1 cellular context compared by ENCODE assay signal in genomic region chr3:184335661-184336483, GRCh38.
TF ChIP-seq lines count a peak whose summit lies in the region.

No MANE protein-coding gene starts in this region.

TF ChIP-seq in WTC11, 78 proteins besides CTCF, POLR2A, EP300 and RAD21 (continued from another document):
- TF ChIP-seq, protein P1, sequence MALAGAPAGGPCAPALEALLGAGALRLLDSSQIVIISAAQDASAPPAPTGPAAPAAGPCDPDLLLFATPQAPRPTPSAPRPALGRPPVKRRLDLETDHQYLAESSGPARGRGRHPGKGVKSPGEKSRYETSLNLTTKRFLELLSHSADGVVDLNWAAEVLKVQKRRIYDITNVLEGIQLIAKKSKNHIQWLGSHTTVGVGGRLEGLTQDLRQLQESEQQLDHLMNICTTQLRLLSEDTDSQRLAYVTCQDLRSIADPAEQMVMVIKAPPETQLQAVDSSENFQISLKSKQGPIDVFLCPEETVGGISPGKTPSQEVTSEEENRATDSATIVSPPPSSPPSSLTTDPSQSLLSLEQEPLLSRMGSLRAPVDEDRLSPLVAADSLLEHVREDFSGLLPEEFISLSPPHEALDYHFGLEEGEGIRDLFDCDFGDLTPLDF (CRISPR knock-in tag; IDR thresholded peaks at IDR 0.05) = peak; percentile 29; the same call in 1 of the 2 replicates
- TF ChIP-seq, protein P2, sequence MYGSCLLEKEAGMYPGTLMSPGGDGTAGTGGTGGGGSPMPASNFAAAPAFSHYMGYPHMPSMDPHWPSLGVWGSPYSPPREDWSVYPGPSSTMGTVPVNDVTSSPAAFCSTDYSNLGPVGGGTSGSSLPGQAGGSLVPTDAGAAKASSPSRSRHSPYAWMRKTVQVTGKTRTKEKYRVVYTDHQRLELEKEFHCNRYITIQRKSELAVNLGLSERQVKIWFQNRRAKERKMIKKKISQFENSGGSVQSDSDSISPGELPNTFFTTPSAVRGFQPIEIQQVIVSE (CRISPR knock-in tag; IDR thresholded peaks at IDR 0.05; ENCODE audit: borderline replicate concordance) = no peak
- TF ChIP-seq TEAD4 (CRISPR knock-in tag; IDR thresholded peaks at IDR 0.05) (no peak), TP53 (CRISPR knock-in tag; IDR thresholded peaks at IDR 0.05) (peak; percentile 52; the same call in 1 of the 2 replicates), SP1 (CRISPR knock-in tag; conservative IDR thresholded peaks at IDR 0.05) (peak; percentile 97), GABPB1 (CRISPR knock-in tag; IDR thresholded peaks at IDR 0.05) (peak; percentile 31; the same call in 1 of the 2 replicates), AFF4 (CRISPR knock-in tag; IDR thresholded peaks at IDR 0.05; ENCODE audit: borderline replicate concordance) (no peak), SMAD4 (CRISPR knock-in tag; IDR thresholded peaks at IDR 0.05) (no peak), MYBL2 (CRISPR knock-in tag; IDR thresholded peaks at IDR 0.05) (peak; percentile 54; the same call in 1 of the 2 replicates), FOXJ3 (CRISPR knock-in tag; IDR thresholded peaks at IDR 0.05; ENCODE audit: borderline replicate concordance) (no peak), ZNF416 (CRISPR knock-in tag; IDR thresholded peaks at IDR 0.05) (peak; percentile 80), ARID4B (CRISPR knock-in tag; IDR thresholded peaks at IDR 0.05; ENCODE audit: borderline replicate concordance) (peak; percentile 70; the same call in 1 of the 2 replicates), E2F5 (CRISPR knock-in tag; IDR thresholded peaks at IDR 0.05) (no peak; the same call in 1 of the 2 replicates), ELF4 (CRISPR knock-in tag; IDR thresholded peaks at IDR 0.05; ENCODE audit: low read depth) (no peak), ZNF281 (CRISPR knock-in tag; IDR thresholded peaks at IDR 0.05) (0 out of 2 replicates have a peak, but pooled peaks have one; percentile 28), ZNF423 (CRISPR knock-in tag; IDR thresholded peaks at IDR 0.05) (no peak), NR2C2 (CRISPR knock-in tag; IDR thresholded peaks at IDR 0.05) (no peak), SOX15 (CRISPR knock-in tag; IDR thresholded peaks at IDR 0.05) (no peak), CREB1 (CRISPR knock-in tag; IDR thresholded peaks at IDR 0.05) (peak; percentile 74; the same call in 1 of the 2 replicates), SMAD3 (CRISPR knock-in tag; IDR thresholded peaks at IDR 0.05; ENCODE audit: borderline replicate concordance) (0 out of 2 replicates have a peak, but pooled peaks have one; percentile 83), NFE2L1 (CRISPR knock-in tag; IDR thresholded peaks at IDR 0.05) (no peak)
- TF ChIP-seq, protein P3, sequence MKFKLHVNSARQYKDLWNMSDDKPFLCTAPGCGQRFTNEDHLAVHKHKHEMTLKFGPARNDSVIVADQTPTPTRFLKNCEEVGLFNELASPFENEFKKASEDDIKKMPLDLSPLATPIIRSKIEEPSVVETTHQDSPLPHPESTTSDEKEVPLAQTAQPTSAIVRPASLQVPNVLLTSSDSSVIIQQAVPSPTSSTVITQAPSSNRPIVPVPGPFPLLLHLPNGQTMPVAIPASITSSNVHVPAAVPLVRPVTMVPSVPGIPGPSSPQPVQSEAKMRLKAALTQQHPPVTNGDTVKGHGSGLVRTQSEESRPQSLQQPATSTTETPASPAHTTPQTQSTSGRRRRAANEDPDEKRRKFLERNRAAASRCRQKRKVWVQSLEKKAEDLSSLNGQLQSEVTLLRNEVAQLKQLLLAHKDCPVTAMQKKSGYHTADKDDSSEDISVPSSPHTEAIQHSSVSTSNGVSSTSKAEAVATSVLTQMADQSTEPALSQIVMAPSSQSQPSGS (CRISPR knock-in tag; IDR thresholded peaks at IDR 0.05; ENCODE audit: borderline replicate concordance, low read depth) = no peak
- TF ChIP-seq, protein P4, sequence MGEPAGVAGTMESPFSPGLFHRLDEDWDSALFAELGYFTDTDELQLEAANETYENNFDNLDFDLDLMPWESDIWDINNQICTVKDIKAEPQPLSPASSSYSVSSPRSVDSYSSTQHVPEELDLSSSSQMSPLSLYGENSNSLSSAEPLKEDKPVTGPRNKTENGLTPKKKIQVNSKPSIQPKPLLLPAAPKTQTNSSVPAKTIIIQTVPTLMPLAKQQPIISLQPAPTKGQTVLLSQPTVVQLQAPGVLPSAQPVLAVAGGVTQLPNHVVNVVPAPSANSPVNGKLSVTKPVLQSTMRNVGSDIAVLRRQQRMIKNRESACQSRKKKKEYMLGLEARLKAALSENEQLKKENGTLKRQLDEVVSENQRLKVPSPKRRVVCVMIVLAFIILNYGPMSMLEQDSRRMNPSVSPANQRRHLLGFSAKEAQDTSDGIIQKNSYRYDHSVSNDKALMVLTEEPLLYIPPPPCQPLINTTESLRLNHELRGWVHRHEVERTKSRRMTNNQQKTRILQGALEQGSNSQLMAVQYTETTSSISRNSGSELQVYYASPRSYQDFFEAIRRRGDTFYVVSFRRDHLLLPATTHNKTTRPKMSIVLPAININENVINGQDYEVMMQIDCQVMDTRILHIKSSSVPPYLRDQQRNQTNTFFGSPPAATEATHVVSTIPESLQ (CRISPR knock-in tag; IDR thresholded peaks at IDR 0.05) = no peak
